In the genomic region with DNA sequence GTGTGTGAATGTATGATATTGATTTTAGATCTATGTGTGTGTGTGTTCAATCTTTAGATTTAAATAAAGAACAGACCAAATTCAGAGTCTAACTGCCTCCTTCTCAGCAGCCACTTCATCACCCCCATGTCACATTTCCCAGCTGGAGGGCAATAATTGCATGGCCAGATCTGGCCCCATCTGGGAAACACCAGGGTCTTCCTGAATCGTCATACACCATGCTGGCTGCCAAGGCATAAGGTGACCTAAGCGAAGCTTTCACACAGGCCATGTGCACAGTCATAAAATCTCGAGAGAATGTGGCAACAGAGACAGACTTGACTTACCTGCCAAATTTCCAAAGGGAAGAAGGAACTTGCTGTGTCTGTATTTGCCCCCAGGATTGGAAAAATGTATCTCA, we compare ENCODE assay signal across 11 cellular contexts.
"Had no signal": no experiment of that assay in that cellular context is flagged by ENCODE, and none has a peak within 500 bp of the region (broad histone marks: within the 10 kb centered on the region; RNA-seq: fewer than 3 reads in every experiment).

No MANE protein-coding gene starts in this region.

- H3K4me1 ChIP-seq: foreskin keratinocyte, parathyroid adenoma had no signal

- DNase-seq: activated CD4-positive, alpha-beta memory T cell treated with anti-CD3 and anti-CD28 coated beads for 36 hours; activated CD4-positive, alpha-beta T cell treated with anti-CD3 and anti-CD28 coated beads for 36 hours; activated CD8-positive, alpha-beta memory T cell treated with anti-CD3 and anti-CD28 coated beads, Interleukin-2, amount 10 ng/mL, durations not matched to agents 7 days and 5 days; effector CD8-positive, alpha-beta T cell; foreskin keratinocyte; left cardiac atrium; stimulated activated naive B cell treated with anti-CD40 and anti-IgM and Interleukin-4, amounts not matched to agents 10 μg/mL and 1 μg/mL and 100 μg/mL, for 72 hours had no signal

- FAIRE-seq: islet of Langerhans, TTC549 had no signal

- H3K4me3 ChIP-seq: hepatocyte had no signal

- H3K27ac ChIP-seq: foreskin keratinocyte, hepatocyte, parathyroid adenoma had no signal

- H3K27me3 ChIP-seq: foreskin keratinocyte, hepatocyte had no signal
